ENCODE assay signal across 29 cellular contexts in the genomic region with DNA sequence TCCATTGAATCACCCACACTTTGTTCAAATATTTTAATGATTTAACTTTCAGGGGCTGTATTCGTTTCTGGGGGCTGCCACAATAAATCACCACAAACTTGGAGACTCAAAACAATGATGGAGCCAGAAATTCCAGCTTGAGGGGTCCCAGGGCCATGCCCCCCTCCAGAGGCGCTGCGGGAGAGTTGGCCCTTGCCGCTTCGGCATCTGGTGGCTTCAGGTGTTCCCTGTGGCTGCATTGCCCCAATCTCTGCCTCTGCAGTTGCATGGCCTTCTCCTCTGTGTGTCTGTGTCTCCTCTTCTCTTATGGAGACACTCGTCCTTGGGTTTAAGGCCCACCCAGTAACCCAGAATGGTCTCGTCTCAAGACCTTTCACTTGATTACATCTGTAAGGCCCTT.
"Had no signal": no experiment of that assay in that cellular context is flagged by ENCODE, and none has a peak within 500 bp of the region (broad histone marks: within the 10 kb centered on the region; RNA-seq: fewer than 3 reads in every experiment).

No MANE protein-coding gene starts in this region.

- H3K27me3 Mint-ChIP-seq: activated B cell treated with CpG ODN at 0.5 μM for 24 hours; activated CD4-positive, alpha-beta memory T cell treated with anti-CD3 and anti-CD28 coated beads for 36 hours; activated naive CD8-positive, alpha-beta T cell; activated naive CD8-positive, alpha-beta T cell treated with anti-CD3 and anti-CD28 coated beads, Interleukin-2, amount 50 U/mL, for 24 hours had no signal

- H3K4me3 Mint-ChIP-seq: activated B cell treated with CpG ODN at 0.5 μM for 24 hours; activated CD4-positive, alpha-beta memory T cell treated with anti-CD3 and anti-CD28 coated beads for 36 hours; activated naive CD4-positive, alpha-beta T cell treated with anti-CD3 and anti-CD28 coated beads, Interleukin-2, amount 10 ng/mL, durations not matched to agents 7 days and 5 days; activated naive CD8-positive, alpha-beta T cell; activated naive CD8-positive, alpha-beta T cell treated with anti-CD3 and anti-CD28 coated beads, Interleukin-2, amount 50 U/mL, for 24 hours had no signal

- ATAC-seq: activated naive CD8-positive, alpha-beta T cell treated with anti-CD3 and anti-CD28 coated beads, Interleukin-2, amount 50 U/mL, for 24 hours; Panc1 had no signal

- H3K4me3 ChIP-seq: SJSA1 had no signal

- H3K9me3 ChIP-seq: SJSA1, SK-N-SH had no signal

- H3K27ac Mint-ChIP-seq: activated B cell treated with CpG ODN at 0.5 μM for 24 hours; activated CD4-positive, alpha-beta memory T cell treated with anti-CD3 and anti-CD28 coated beads for 36 hours; activated naive CD4-positive, alpha-beta T cell treated with anti-CD3 and anti-CD28 coated beads, Interleukin-2, amount 10 ng/mL, durations not matched to agents 7 days and 5 days; activated naive CD8-positive, alpha-beta T cell; activated naive CD8-positive, alpha-beta T cell treated with anti-CD3 and anti-CD28 coated beads, Interleukin-2, amount 50 U/mL, for 24 hours had no signal

- H3K9me3 Mint-ChIP-seq: activated B cell treated with CpG ODN at 0.5 μM for 24 hours; activated CD4-positive, alpha-beta memory T cell treated with anti-CD3 and anti-CD28 coated beads for 36 hours; activated naive CD4-positive, alpha-beta T cell treated with anti-CD3 and anti-CD28 coated beads, Interleukin-2, amount 10 ng/mL, durations not matched to agents 7 days and 5 days; activated naive CD8-positive, alpha-beta T cell treated with anti-CD3 and anti-CD28 coated beads, Interleukin-2, amount 50 U/mL, for 24 hours had no signal

- H3K27me3 ChIP-seq: brain microvascular endothelial cell, SJSA1 had no signal

- H3K4me1 Mint-ChIP-seq: activated B cell treated with CpG ODN at 0.5 μM for 24 hours; activated naive CD4-positive, alpha-beta T cell treated with anti-CD3 and anti-CD28 coated beads, Interleukin-2, amount 10 ng/mL, durations not matched to agents 7 days and 5 days; activated naive CD8-positive, alpha-beta T cell treated with anti-CD3 and anti-CD28 coated beads, Interleukin-2, amount 50 U/mL, for 24 hours had no signal

- H3K36me3 ChIP-seq: brain microvascular endothelial cell, SJSA1 had no signal

- H3K9ac ChIP-seq: SK-N-SH had no signal

- H3K27ac ChIP-seq: brain microvascular endothelial cell, SJSA1, VCaP had no signal

- H3K36me3 Mint-ChIP-seq: activated CD4-positive, alpha-beta memory T cell treated with anti-CD3 and anti-CD28 coated beads for 36 hours; activated naive CD4-positive, alpha-beta T cell treated with anti-CD3 and anti-CD28 coated beads, Interleukin-2, amount 10 ng/mL, durations not matched to agents 7 days and 5 days; activated naive CD8-positive, alpha-beta T cell had no signal

- H3K4me2 ChIP-seq: SK-N-SH had no signal

- DNase-seq: activated B cell treated with CpG ODN at 0.5 μM for 24 hours; activated CD4-positive, alpha-beta memory T cell treated with anti-CD3 and anti-CD28 coated beads for 36 hours; activated CD4-positive, alpha-beta T cell treated with anti-CD3 and anti-CD28 coated beads for 4 hours; activated CD4-positive, alpha-beta T cell treated with anti-CD3 and anti-CD28 coated beads, Interleukin-2, amount 50 U/mL, for 1 hour; activated CD4-positive, CD25-positive, alpha-beta regulatory T cell treated with anti-CD3 and anti-CD28 coated beads, Interleukin-2, amount 50 U/mL, for 72 hours; activated CD8-positive, alpha-beta memory T cell treated with anti-CD3 and anti-CD28 coated beads, Interleukin-2, amount 50 U/mL, for 4 hours; activated effector memory CD4-positive, alpha-beta T cell treated with Interleukin-2 at 50 U/mL for 16 hours; activated naive CD4-positive, alpha-beta T cell treated with anti-CD3 and anti-CD28 coated beads, Interleukin-2, amount 10 ng/mL, durations not matched to agents 7 days and 5 days; activated naive CD8-positive, alpha-beta T cell treated with anti-CD3 and anti-CD28 coated beads, Interleukin-2, amount 50 U/mL, for 24 hours; activated T-cell treated with anti-CD3 and anti-CD28 coated beads for 4 hours; activated T-cell treated with anti-CD3 and anti-CD28 coated beads, Interleukin-2, amount 50 U/mL, for 48 hours; anterior cingulate cortex; brain microvascular endothelial cell; central memory CD4-positive, alpha-beta T cell; NCI-H1092 treated with DMSO at 0.1 percent for 48 hours; NCI-H1417; NCI-H187 treated with DMSO at 0.1 percent for 48 hours; NCI-H2081; NCI-H345; NCI-H524 treated with DMSO at 0.1 percent for 48 hours; SHP77 treated with DMSO at 0.1 percent for 48 hours; SK-N-SH; T-helper 1 cell; T-helper 2 cell; T-helper 9 cell had no signal
